ENCODE assay signal across 14 cellular contexts in genomic region chr17:75115545-75115944, GRCh38. TPM values are rescaled to one million over a fixed set of nuclear protein-coding genes. Genes with fewer than 3 reads are reported as not detected.
A peak's percentile ranks its signal among the peaks of the same experiment; 100 is the strongest.
DNase-seq lines count a peak whose midpoint lies in the region; ATAC-seq and TF ChIP-seq lines count a peak whose summit lies in the region.
"Had no signal": no experiment of that assay in that cellular context is flagged by ENCODE, and none has a peak within 500 bp of the region (broad histone marks: within the 10 kb centered on the region; RNA-seq: fewer than 3 reads in every experiment).

No MANE protein-coding gene starts in this region.

- no peak overlapping the region for H2BK120ac ChIP-seq in mesenchymal stem cell (ENCODE audit: low read depth, low read length)

- H3K14ac ChIP-seq in mesenchymal stem cell (ENCODE audit: low read length in 2 of 2) = no peak overlapping the region

- no peak overlapping the region for H4K91ac ChIP-seq in mesenchymal stem cell (ENCODE audit: low read length)

- no peak for ATAC-seq in CD4-positive, alpha-beta T cell (ENCODE audit: poor library complexity)
- no peak for ATAC-seq in HG02571 (IDR thresholded peaks at IDR 0.05; ENCODE audit: unreplicated experiment)

- no peak overlapping the region for H3K23ac ChIP-seq in mesenchymal stem cell (ENCODE audit: low read length in 2 of 2)

- no peak overlapping the region for H2AFZ ChIP-seq in mesenchymal stem cell (ENCODE audit: low read depth, low read length)

- no peak overlapping the region for H2BK5ac ChIP-seq in mesenchymal stem cell (ENCODE audit: low read depth, low read length, poor library complexity, severe bottlenecking)

- no peaks in the 10 kb centered on the region for H3K9me3 ChIP-seq in CD4-positive, alpha-beta T cell (ENCODE audit: control insufficient read depth, low read length)
- no peaks in the 10 kb centered on the region for H3K9me3 ChIP-seq in endodermal cell (ENCODE audit: control insufficient read depth, low read length)
- no peaks in the 10 kb centered on the region for H3K9me3 ChIP-seq in mesenchymal stem cell (ENCODE audit: control insufficient read depth, low read length)
- no peaks in the 10 kb centered on the region for H3K9me3 ChIP-seq in HAP-1
- H3K9me3 ChIP-seq: BE2C had no signal

- H2AK5ac ChIP-seq in mesenchymal stem cell (ENCODE audit: low read length, severe bottlenecking) = no peak overlapping the region

- H3K4ac ChIP-seq in mesenchymal stem cell (ENCODE audit: low read depth in 1 of 2, low read length in 2 of 2) = no peak overlapping the region

- peaks cover 56% of the 10 kb centered on the region for H3K36me3 ChIP-seq in endodermal cell (ENCODE audit: control insufficient read depth, insufficient read depth, low read length)
- H3K36me3 ChIP-seq in mesenchymal stem cell (ENCODE audit: control insufficient read depth in 1 of 2, insufficient read depth in 2 of 2, low read depth in 1 of 2, low read length in 2 of 2) = peaks cover 4 to 32% of the 10 kb centered on the region in 2 experiments
- H3K36me3 ChIP-seq in HAP-1 (replicated peaks) = peaks cover 24% of the 10 kb centered on the region
- H3K36me3 ChIP-seq: BE2C had no signal

- H2BK15ac ChIP-seq in mesenchymal stem cell (ENCODE audit: low read depth, poor library complexity, severe bottlenecking) = no peak overlapping the region

- H3K9me3 Mint-ChIP-seq in CD4-positive, alpha-beta T cell = no peaks in the 10 kb centered on the region
- no peaks in the 10 kb centered on the region for H3K9me3 Mint-ChIP-seq in endodermal cell
- H3K9me3 Mint-ChIP-seq in activated T-helper 2 cell treated with anti-CD3 and anti-CD28 coated beads, Interferon-gamma antibody, Interleukin-2, Interleukin-4, amounts not matched to agents 10 μg/mL and 5 μg/mL and 100 μg/mL, durations not matched to agents 14 hours and 24 hours and 36 hours = no peaks in the 10 kb centered on the region

- H3K4me3 ChIP-seq in endodermal cell (ENCODE audit: low read length) = no peak overlapping the region
- H3K4me3 ChIP-seq in mesenchymal stem cell (ENCODE audit: insufficient read depth in 1 of 2, low read depth in 1 of 2, low read length in 2 of 2) = no peak overlapping the region
- no peak overlapping the region for H3K4me3 ChIP-seq in HAP-1

- no peak for DNase-seq in CD4-positive, alpha-beta T cell
- DNase-seq in MV-4-11 (lab: John Stamatoyannopoulos, UW) (peak; percentile 24), endodermal cell (no peak), mesenchymal stem cell (no peak), HAP-1 (ENCODE audit: low spot score in 2 of 2) (no peak)
- DNase-seq in activated T-helper 2 cell treated with anti-CD3 and anti-CD28 coated beads, Interferon-gamma antibody, Interleukin-2, Interleukin-4, amounts not matched to agents 10 μg/mL and 5 μg/mL and 100 μg/mL, durations not matched to agents 14 hours and 24 hours and 36 hours (ENCODE audit: low spot score) = no peak
- DNase-seq: BE2C, COR-L47, DMS53, H7, NCI-H1092, NCI-H1694 treated with DMSO at 0.1 percent for 48 hours, SIG-M5 had no signal

- peak overlapping the region; percentile 48 for H3K4me3 Mint-ChIP-seq in CD4-positive, alpha-beta T cell
- H3K4me3 Mint-ChIP-seq in endodermal cell = no peak overlapping the region
- no peak overlapping the region for H3K4me3 Mint-ChIP-seq in activated T-helper 2 cell treated with anti-CD3 and anti-CD28 coated beads, Interferon-gamma antibody, Interleukin-2, Interleukin-4, amounts not matched to agents 10 μg/mL and 5 μg/mL and 100 μg/mL, durations not matched to agents 14 hours and 24 hours and 36 hours (ENCODE audit: low read depth)

- intact Hi-C loops in CD4-positive, alpha-beta T cell (cut with DNase I, micrococcal nuclease) = loop anchor here in 1 of 2 experiments (10.0 kb wide), 1 partner anchor 51 kb away; no protein-coding TSS in a partner anchor
- intact Hi-C loops in activated T-helper 2 cell treated with anti-CD3 and anti-CD28 coated beads, Interferon-gamma antibody, Interleukin-2, Interleukin-4, amounts not matched to agents 10 μg/mL and 5 μg/mL and 100 μg/mL, durations not matched to agents 14 hours and 24 hours and 36 hours (cut with micrococcal nuclease) = loop anchor here (2.0 to 10.0 kb wide), 2 partner anchors 37 to 131 kb away; partner anchors contain the start of gene CDR2L

- H3K9ac ChIP-seq in endodermal cell (ENCODE audit: extremely low read depth, low read length, poor library complexity, severe bottlenecking) (no peak overlapping the region), mesenchymal stem cell (ENCODE audit: low read length) (peak overlapping the region; percentile 22)

- in situ Hi-C loops in HAP-1 (cut with MboI; ENCODE audit: low sequenced_read_pairs) = loop anchor here (25.0 kb wide), 1 partner anchor 297 kb away; the partner anchor contains the start of gene GRB2

- H3K79me1 ChIP-seq in mesenchymal stem cell (replicated peaks; ENCODE audit: low read length, poor library complexity, severe bottlenecking) = peaks cover 30% of the 10 kb centered on the region

- no peak for TF ChIP-seq CTCF in CD4-positive, alpha-beta T cell (IDR thresholded peaks at IDR 0.05)
- no peak for TF ChIP-seq CTCF in endodermal cell (conservative IDR thresholded peaks at IDR 0.05)

- H3K27ac ChIP-seq in CD4-positive, alpha-beta T cell (ENCODE audit: low read depth, low read length) = no peak overlapping the region
- H3K27ac ChIP-seq in endodermal cell (ENCODE audit: low read depth, low read length) (no peak overlapping the region), mesenchymal stem cell (ENCODE audit: low read length, poor library complexity, severe bottlenecking) (no peak overlapping the region)

- POLR2A ChIA-PET in CD4-positive, alpha-beta T cell (lab: Charles Lee) = interaction anchor here (1.3 to 3.4 kb wide), 5 partner anchors 10 to 56 kb away, joined by 3 to 37 read pairs (median 9); partner anchors contain the start of genes JPT1 and NT5C

- peaks cover 30% of the 10 kb centered on the region for H3K4me1 Mint-ChIP-seq in CD4-positive, alpha-beta T cell (ENCODE audit: low read depth)
- peaks cover 14% of the 10 kb centered on the region for H3K4me1 Mint-ChIP-seq in endodermal cell
- peaks cover 22% of the 10 kb centered on the region for H3K4me1 Mint-ChIP-seq in activated T-helper 2 cell treated with anti-CD3 and anti-CD28 coated beads, Interferon-gamma antibody, Interleukin-2, Interleukin-4, amounts not matched to agents 10 μg/mL and 5 μg/mL and 100 μg/mL, durations not matched to agents 14 hours and 24 hours and 36 hours (ENCODE audit: low read depth)

- H2BK12ac ChIP-seq in mesenchymal stem cell (ENCODE audit: low read length in 2 of 2) = no peak overlapping the region

- H3K36me3 Mint-ChIP-seq in CD4-positive, alpha-beta T cell (ENCODE audit: low read depth) = peaks cover 17% of the 10 kb centered on the region
- peaks cover 58% of the 10 kb centered on the region for H3K36me3 Mint-ChIP-seq in endodermal cell (ENCODE audit: low read depth)
- peaks cover 36% of the 10 kb centered on the region for H3K36me3 Mint-ChIP-seq in activated T-helper 2 cell treated with anti-CD3 and anti-CD28 coated beads, Interferon-gamma antibody, Interleukin-2, Interleukin-4, amounts not matched to agents 10 μg/mL and 5 μg/mL and 100 μg/mL, durations not matched to agents 14 hours and 24 hours and 36 hours (ENCODE audit: low read depth)

- H3K27me3 Mint-ChIP-seq in CD4-positive, alpha-beta T cell = no peaks in the 10 kb centered on the region
- no peaks in the 10 kb centered on the region for H3K27me3 Mint-ChIP-seq in endodermal cell (ENCODE audit: insufficient read depth)
- H3K27me3 Mint-ChIP-seq in activated T-helper 2 cell treated with anti-CD3 and anti-CD28 coated beads, Interferon-gamma antibody, Interleukin-2, Interleukin-4, amounts not matched to agents 10 μg/mL and 5 μg/mL and 100 μg/mL, durations not matched to agents 14 hours and 24 hours and 36 hours (ENCODE audit: low read depth) = no peaks in the 10 kb centered on the region

- H3K4me2 ChIP-seq in mesenchymal stem cell (ENCODE audit: low read length, poor library complexity, severe bottlenecking) = no peak overlapping the region

- H3K4me1 ChIP-seq in endodermal cell (ENCODE audit: control insufficient read depth, insufficient read depth, low read length) = peaks cover 2% of the 10 kb centered on the region
- H3K4me1 ChIP-seq in mesenchymal stem cell (ENCODE audit: control insufficient read depth, insufficient read depth, low read depth, low read length) = peaks cover 12% of the 10 kb centered on the region
- peaks cover 8% of the 10 kb centered on the region for H3K4me1 ChIP-seq in HAP-1
- H3K4me1 ChIP-seq: BE2C had no signal

- no peak overlapping the region for H4K8ac ChIP-seq in mesenchymal stem cell (ENCODE audit: low read length)

- no peaks in the 10 kb centered on the region for H3K27me3 ChIP-seq in CD4-positive, alpha-beta T cell (ENCODE audit: control insufficient read depth, insufficient read depth, low read length)
- H3K27me3 ChIP-seq in endodermal cell (ENCODE audit: control insufficient read depth, insufficient read depth, low read length, poor library complexity, severe bottlenecking) (no peaks in the 10 kb centered on the region), mesenchymal stem cell (ENCODE audit: control insufficient read depth in 1 of 2, insufficient read depth in 1 of 2, low read length in 2 of 2) (no peaks in the 10 kb centered on the region), HAP-1 (ENCODE audit: low read depth) (no peaks in the 10 kb centered on the region)
- H3K27me3 ChIP-seq: BE2C had no signal

- H3K27ac Mint-ChIP-seq in CD4-positive, alpha-beta T cell = no peak overlapping the region
- H3K27ac Mint-ChIP-seq in endodermal cell = peak overlapping the region; percentile 55
- no peak overlapping the region for H3K27ac Mint-ChIP-seq in activated T-helper 2 cell treated with anti-CD3 and anti-CD28 coated beads, Interferon-gamma antibody, Interleukin-2, Interleukin-4, amounts not matched to agents 10 μg/mL and 5 μg/mL and 100 μg/mL, durations not matched to agents 14 hours and 24 hours and 36 hours

- no peak overlapping the region for H3K18ac ChIP-seq in mesenchymal stem cell (ENCODE audit: low read depth in 1 of 2, low read length in 2 of 2)

- CTCF ChIA-PET in CD4-positive, alpha-beta T cell (lab: Charles Lee) = interaction anchor here (2.0 to 11.1 kb wide), 6 partner anchors 9 to 155 kb away, joined by 11 to 102 read pairs (median 46); partner anchors contain the start of genes MIF4GD and NT5C

RNA-seq across cellular contexts. Expression of gene ARMC7, which starts 5.8 kb away (rescaled TPM):
- total RNA-seq in CD4-positive, alpha-beta T cell = 1 to 10 TPM; 4.1 to 4.8 TPM
- 10 to 100 TPM; 20.0 to 26.6 TPM for total RNA-seq in endodermal cell
- polyA plus RNA-seq in endodermal cell (2013, experiment 1 of 2) = 14.0 TPM
- 12.3 TPM for polyA plus RNA-seq in endodermal cell (2013, experiment 2 of 2)
- 6.8 TPM for polyA plus RNA-seq in mesenchymal stem cell (2013, experiment 1 of 2)
- 6.8 TPM for polyA plus RNA-seq in mesenchymal stem cell (2013, experiment 2 of 2)
- total RNA-seq in activated T-helper 2 cell treated with anti-CD3 and anti-CD28 coated beads, Interferon-gamma antibody, Interleukin-2, Interleukin-4, amounts not matched to agents 10 μg/mL and 5 μg/mL and 100 μg/mL, durations not matched to agents 14 hours and 24 hours and 36 hours = 9.9 and 10.1 TPM in 2 replicates

RNA-seq across cellular contexts. Expression of gene NT5C, which starts 16.0 kb away (rescaled TPM):
- total RNA-seq in CD4-positive, alpha-beta T cell = 10 to 100 TPM; 14.1 to 16.1 TPM
- 10 to 100 TPM; 69.1 to 80.3 TPM for total RNA-seq in endodermal cell
- polyA plus RNA-seq in endodermal cell (2013, experiment 1 of 2) = 71.1 TPM
- 57.0 TPM for polyA plus RNA-seq in endodermal cell (2013, experiment 2 of 2)
- 52.5 TPM for polyA plus RNA-seq in mesenchymal stem cell (2013, experiment 1 of 2)
- 56.2 TPM for polyA plus RNA-seq in mesenchymal stem cell (2013, experiment 2 of 2)
- total RNA-seq in activated T-helper 2 cell treated with anti-CD3 and anti-CD28 coated beads, Interferon-gamma antibody, Interleukin-2, Interleukin-4, amounts not matched to agents 10 μg/mL and 5 μg/mL and 100 μg/mL, durations not matched to agents 14 hours and 24 hours and 36 hours = 72.7 and 86.6 TPM in 2 replicates

RNA-seq across cellular contexts. Expression of gene SLC16A5, which starts 27.8 kb away (rescaled TPM):
- 10 to 100 TPM in 1 of 2 experiments, 1 to 10 TPM in 1; 9.2 to 11.0 TPM for total RNA-seq in CD4-positive, alpha-beta T cell
- total RNA-seq in endodermal cell = 10 to 100 TPM; 28.8 to 54.0 TPM
- polyA plus RNA-seq in endodermal cell (2013, experiment 1 of 2) = 10.8 TPM
- polyA plus RNA-seq in endodermal cell (2013, experiment 2 of 2) = 7.6 TPM
- 12.9 TPM for polyA plus RNA-seq in mesenchymal stem cell (2013, experiment 1 of 2)
- polyA plus RNA-seq in mesenchymal stem cell (2013, experiment 2 of 2) = 12.0 TPM
- 11.6 and 11.8 TPM in 2 replicates for total RNA-seq in activated T-helper 2 cell treated with anti-CD3 and anti-CD28 coated beads, Interferon-gamma antibody, Interleukin-2, Interleukin-4, amounts not matched to agents 10 μg/mL and 5 μg/mL and 100 μg/mL, durations not matched to agents 14 hours and 24 hours and 36 hours

RNA-seq across cellular contexts. Expression of gene JPT1, which starts 38.8 kb away (rescaled TPM):
- 10 to 100 TPM; 21.3 to 25.5 TPM for total RNA-seq in CD4-positive, alpha-beta T cell
- 100 to 1,000 TPM; 148 to 156 TPM for total RNA-seq in endodermal cell
- 352 TPM for polyA plus RNA-seq in endodermal cell (2013, experiment 1 of 2)
- 339 TPM for polyA plus RNA-seq in endodermal cell (2013, experiment 2 of 2)
- 284 TPM for polyA plus RNA-seq in mesenchymal stem cell (2013, experiment 1 of 2)
- 299 TPM for polyA plus RNA-seq in mesenchymal stem cell (2013, experiment 2 of 2)
- 282 and 290 TPM in 2 replicates for total RNA-seq in activated T-helper 2 cell treated with anti-CD3 and anti-CD28 coated beads, Interferon-gamma antibody, Interleukin-2, Interleukin-4, amounts not matched to agents 10 μg/mL and 5 μg/mL and 100 μg/mL, durations not matched to agents 14 hours and 24 hours and 36 hours
